8 cellular contexts compared by ENCODE assay signal in the genomic region with DNA sequence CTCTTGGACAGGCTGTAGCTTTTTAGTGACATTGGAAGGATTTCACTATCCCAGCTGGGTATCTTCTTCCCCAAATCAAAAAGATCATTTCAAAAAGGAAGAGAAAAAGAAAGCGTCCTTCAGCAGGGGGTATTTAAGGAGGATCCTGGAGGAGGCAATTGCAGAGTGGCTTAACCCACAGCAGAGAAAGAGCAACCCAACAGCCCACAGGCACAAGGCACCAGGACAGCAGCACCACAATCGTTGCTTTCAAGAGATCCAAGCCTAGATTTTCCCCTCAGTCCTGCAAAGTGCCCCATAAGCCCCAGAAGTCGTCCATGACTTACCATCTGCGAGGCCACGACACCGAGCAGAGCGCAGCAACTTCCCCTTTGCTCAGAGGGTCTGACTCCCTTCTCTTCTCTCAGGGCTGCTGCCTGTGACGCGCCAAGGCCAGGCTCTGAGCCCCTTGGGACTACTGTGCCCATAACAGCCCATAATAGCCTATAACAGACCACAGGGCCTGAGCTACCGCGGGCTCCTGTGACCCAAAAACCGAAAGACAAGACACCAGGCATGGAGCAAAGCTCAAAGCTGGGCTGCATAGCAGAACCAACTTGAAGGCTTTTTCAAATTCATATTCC. TPM values are rescaled to one million over a fixed set of nuclear protein-coding genes. Genes with fewer than 3 reads are reported as not detected.
DNase-seq lines count a peak whose midpoint lies in the region; ATAC-seq and TF ChIP-seq lines count a peak whose summit lies in the region.

No MANE protein-coding gene starts in this region.

- no peak for TF ChIP-seq EP300 in esophagus muscularis mucosa (IDR thresholded peaks at IDR 0.05)

- no peak overlapping the region for H3K4me3 ChIP-seq in heart left ventricle
- no peak overlapping the region for H3K4me3 ChIP-seq in esophagus muscularis mucosa

- ATAC-seq in GM21423 (IDR thresholded peaks at IDR 0.05; ENCODE audit: unreplicated experiment) (peak; percentile 79), HG03442 (IDR thresholded peaks at IDR 0.05; ENCODE audit: unreplicated experiment) (peak; percentile 71), heart left ventricle (peak in 2 of 4 donors; percentile 39 to 55)

- peak; percentile 59 for DNase-seq in GM13976 (ENCODE audit: low spot score)
- DNase-seq in heart left ventricle: peak in 3 of 5 donors; percentile 25 to 47 (median 35)
- DNase-seq in G401 (ENCODE audit: low spot score): no peak
- DNase-seq in esophagus muscularis mucosa (ENCODE audit: extremely low spot score): no peak
- DNase-seq in activated CD4-positive, alpha-beta T cell treated with anti-CD3 and anti-CD28 coated beads, Interleukin-2, amount 50 U/mL, for 1 hour: no peak
- DNase-seq in NCI-H2171 (lab: John Stamatoyannopoulos, UW): no peak

- TF ChIP-seq POLR2A in heart left ventricle (IDR thresholded peaks at IDR 0.05): no peak
- TF ChIP-seq POLR2A in esophagus muscularis mucosa (IDR thresholded peaks at IDR 0.05; ENCODE audit: low read depth): no peak

- no peak for TF ChIP-seq CTCF in GM13976 (IDR thresholded peaks at IDR 0.05; ENCODE audit: borderline replicate concordance, control extremely low read depth, extremely low read depth, insufficient read depth, missing control alignments)
- TF ChIP-seq CTCF in heart left ventricle (IDR thresholded peaks at IDR 0.05): no peak
- no peak for TF ChIP-seq CTCF in esophagus muscularis mucosa (IDR thresholded peaks at IDR 0.05)

- no peaks in the 10 kb centered on the region for H3K9me3 ChIP-seq in heart left ventricle
- no peaks in the 10 kb centered on the region for H3K9me3 ChIP-seq in esophagus muscularis mucosa

- H3K27ac ChIP-seq in heart left ventricle: peak overlapping the region in 1 of 12 donors; percentile 77
- no peak overlapping the region for H3K27ac ChIP-seq in esophagus muscularis mucosa (replicated peaks in 1 of 4)

- H3K36me3 ChIP-seq in heart left ventricle: no peaks in the 10 kb centered on the region
- no peaks in the 10 kb centered on the region for H3K36me3 ChIP-seq in esophagus muscularis mucosa

- WGBS in heart left ventricle, 4 donors: 74 to 88% (median 80%) methylated on average over 9 to 12 of the region's 12 CpGs
- 68% methylated on average over 10 of the region's 12 CpGs for WGBS in esophagus muscularis mucosa

- intact Hi-C loops in heart left ventricle (cut with DNase I) (no loop called here), esophagus muscularis mucosa (cut with DNase I) (no loop called here)

- in situ Hi-C loops in GM13976 (cut with MboI; ENCODE audit: low sequenced_read_pairs, unreplicated experiment) (no loop called here), G401 (cut with HindIII; ENCODE audit: low sequenced_read_pairs) (no loop called here)

- H3K4me1 ChIP-seq in heart left ventricle: peaks cover 0 to 64% (median 0%) of the 10 kb centered on the region in 12 donors
- H3K4me1 ChIP-seq in esophagus muscularis mucosa: no peaks in the 10 kb centered on the region

- H3K27me3 ChIP-seq in heart left ventricle: no peaks in the 10 kb centered on the region
- no peaks in the 10 kb centered on the region for H3K27me3 ChIP-seq in esophagus muscularis mucosa

RNA-seq across cellular contexts. Expression of gene PIK3AP1, which starts 19.7 kb away (rescaled TPM):
- total RNA-seq in heart left ventricle (10 to 100 TPM in 2 of 9 donors, 1 to 10 TPM in 7; 1.4 to 37.9 (median 6.1) TPM), esophagus muscularis mucosa (10 to 100 TPM in 2 of 4 donors, 1 to 10 TPM in 2; 4.7 to 16.6 (median 8.8) TPM)
- 1 to 10 TPM; 1.3 to 1.8 TPM for polyA plus RNA-seq in heart left ventricle
- 0.51 and 0.62 TPM in 2 replicates for total RNA-seq in G401 (2014; rRNA removed; shearing (Covaris generic))

Comparison
In these comparisons a context has a peak if more than half of its experiments do, and no peak if none do; other contexts are left out.
1. DNase-seq: peak in GM13976 (single experiment) and heart left ventricle (3 of 5); none in G401 (single experiment), esophagus muscularis mucosa (single experiment), activated CD4-positive, alpha-beta T cell treated with anti-CD3 and anti-CD28 coated beads, Interleukin-2, amount 50 U/mL, for 1 hour (single experiment) and NCI-H2171 (single experiment).